Comparison of ENCODE assay signal across 8 cellular contexts in genomic region chr5:472076-472655, GRCh38. TPM values are rescaled to one million over a fixed set of nuclear protein-coding genes. Genes with fewer than 3 reads are reported as not detected.
DNase-seq lines count a peak whose midpoint lies in the region; ATAC-seq and TF ChIP-seq lines count a peak whose summit lies in the region.

No MANE protein-coding gene starts in this region.

- H3K27ac Mint-ChIP-seq in CD4-positive, alpha-beta T cell = peak overlapping the region; percentile 87
- H3K27ac Mint-ChIP-seq in activated T-cell treated with anti-CD3 and anti-CD28 coated beads, Interleukin-2, amount 50 U/mL, for 72 hours = peak overlapping the region; percentile 72

- peaks cover 15% of the 10 kb centered on the region for H3K36me3 ChIP-seq in left ventricle myocardium inferior
- peaks cover 0 to 5% (median under 1%) of the 10 kb centered on the region in 4 donors for H3K36me3 ChIP-seq in sigmoid colon

- intact Hi-C loops in CD4-positive, alpha-beta T cell (cut with DNase I, micrococcal nuclease) = loop anchor here (1.0 to 5.0 kb wide), 5 partner anchors 8 to 250 kb away; partner anchors contain the start of gene PDCD6 (in 1 of the 2)
- intact Hi-C loops in left ventricle myocardium inferior (cut with micrococcal nuclease) (no loop called here), sigmoid colon (cut with DNase I) (loop anchor here (1.0 to 10.0 kb wide), 2 partner anchors 29 to 143 kb away; partner anchors contain the start of genes CEP72 and EXOC3)

- peaks cover 43% of the 10 kb centered on the region for H3K4me1 ChIP-seq in left ventricle myocardium inferior
- H3K4me1 ChIP-seq in sigmoid colon = peaks cover 0 to 31% (median 23%) of the 10 kb centered on the region in 4 donors

- peak in 2 of 10 experiments; percentile 9 to 11 for DNase-seq in CD4-positive, alpha-beta T cell
- DNase-seq in activated T-cell treated with anti-CD3 and anti-CD28 coated beads, Interleukin-2, amount 50 U/mL, for 72 hours = peak in 1 of 2 donors; percentile 31
- DNase-seq in left ventricle myocardium inferior (peak; percentile 28), sigmoid colon (peak; percentile 74), AML-193 (lab: John Stamatoyannopoulos, UW) (no peak), amniotic stem cell (lab: John Stamatoyannopoulos, UW) (no peak)

- peak overlapping the region; percentile 74 for H3K27ac ChIP-seq in CD4-positive, alpha-beta T cell (ENCODE audit: low read depth, low read length)
- H3K27ac ChIP-seq in left ventricle myocardium inferior (replicated peaks) = peak overlapping the region; percentile 79
- peak overlapping the region; percentile 70 to 81 (median 76) for H3K27ac ChIP-seq in sigmoid colon

- no peaks in the 10 kb centered on the region for H3K9me3 Mint-ChIP-seq in CD4-positive, alpha-beta T cell
- H3K9me3 Mint-ChIP-seq in activated T-cell treated with anti-CD3 and anti-CD28 coated beads, Interleukin-2, amount 50 U/mL, for 72 hours = no peaks in the 10 kb centered on the region

- peaks cover 27% of the 10 kb centered on the region for H3K4me1 Mint-ChIP-seq in CD4-positive, alpha-beta T cell (ENCODE audit: low read depth)
- peaks cover 22% of the 10 kb centered on the region for H3K4me1 Mint-ChIP-seq in activated T-cell treated with anti-CD3 and anti-CD28 coated beads, Interleukin-2, amount 50 U/mL, for 72 hours (ENCODE audit: low read depth)

- H3K27me3 Mint-ChIP-seq in CD4-positive, alpha-beta T cell = peaks cover 13% of the 10 kb centered on the region
- H3K27me3 Mint-ChIP-seq in activated T-cell treated with anti-CD3 and anti-CD28 coated beads, Interleukin-2, amount 50 U/mL, for 72 hours (ENCODE audit: low read depth) = no peaks in the 10 kb centered on the region

- H3K9me3 ChIP-seq in CD4-positive, alpha-beta T cell (ENCODE audit: control insufficient read depth, low read length) = no peaks in the 10 kb centered on the region
- H3K9me3 ChIP-seq in left ventricle myocardium inferior (replicated peaks) (no peaks in the 10 kb centered on the region), sigmoid colon (no peaks in the 10 kb centered on the region)

- H3K4me3 Mint-ChIP-seq in CD4-positive, alpha-beta T cell = peak overlapping the region; percentile 87
- H3K4me3 Mint-ChIP-seq in activated T-cell treated with anti-CD3 and anti-CD28 coated beads, Interleukin-2, amount 50 U/mL, for 72 hours = peak overlapping the region; percentile 84 to 90

- TF ChIP-seq CTCF in CD4-positive, alpha-beta T cell (IDR thresholded peaks at IDR 0.05) = no peak
- no peak for TF ChIP-seq CTCF in left ventricle myocardium inferior (IDR thresholded peaks at IDR 0.05; ENCODE audit: borderline replicate concordance)
- TF ChIP-seq CTCF in sigmoid colon (IDR thresholded peaks at IDR 0.05) = no peak

- peak overlapping the region; percentile 99 for H3K4me3 ChIP-seq in left ventricle myocardium inferior
- peak overlapping the region; percentile 47 to 99 (median 88) for H3K4me3 ChIP-seq in sigmoid colon

- POLR2A ChIA-PET in CD4-positive, alpha-beta T cell (lab: Charles Lee) = interaction anchor here (0.6 to 3.2 kb wide), 8 partner anchors 8 to 140 kb away, joined by 3 to 22 read pairs (median 4); partner anchors contain the start of genes CEP72 and EXOC3

- CTCF ChIA-PET in CD4-positive, alpha-beta T cell (lab: Charles Lee) = interaction anchor here (1.2 kb wide), 1 partner anchor 25 kb away, joined by 4 read pairs; no protein-coding TSS in a partner anchor

- no peak for TF ChIP-seq POLR2A in sigmoid colon (IDR thresholded peaks at IDR 0.05)

- H3K36me3 Mint-ChIP-seq in CD4-positive, alpha-beta T cell (ENCODE audit: low read depth) = peaks cover 16% of the 10 kb centered on the region
- H3K36me3 Mint-ChIP-seq in activated T-cell treated with anti-CD3 and anti-CD28 coated beads, Interleukin-2, amount 50 U/mL, for 72 hours (ENCODE audit: insufficient read depth in 2 of 2) = peaks cover 2 to 8% of the 10 kb centered on the region in 2 donors

- H3K27me3 ChIP-seq in CD4-positive, alpha-beta T cell (ENCODE audit: control insufficient read depth, insufficient read depth, low read length) = peaks cover 12% of the 10 kb centered on the region
- peaks cover 25% of the 10 kb centered on the region for H3K27me3 ChIP-seq in left ventricle myocardium inferior (ENCODE audit: low read depth)
- peaks cover 19 to 25% (median 23%) of the 10 kb centered on the region in 3 donors for H3K27me3 ChIP-seq in sigmoid colon

- 5 to 17% methylated on average over 30 of the region's 30 CpGs for WGBS in sigmoid colon, 2 donors

- peak; percentile 1 for ATAC-seq in CD4-positive, alpha-beta T cell (ENCODE audit: poor library complexity)
- ATAC-seq in GM19438 (IDR thresholded peaks at IDR 0.05; ENCODE audit: low read depth, unreplicated experiment) (peak; percentile 18), HG03520 (IDR thresholded peaks at IDR 0.05; ENCODE audit: unreplicated experiment) (peak; percentile 11)
- peak; percentile 10 to 28 for ATAC-seq in activated T-cell treated with anti-CD3 and anti-CD28 coated beads, Interleukin-2, amount 50 U/mL, for 72 hours (replicated peaks in 1 of 2)

- TF ChIP-seq EP300 in sigmoid colon (IDR thresholded peaks at IDR 0.05) = no peak

RNA-seq across cellular contexts. Expression of gene EXOC3, which starts 29.2 kb away (rescaled TPM):
- 10 to 100 TPM; 82.4 to 84.1 TPM for total RNA-seq in CD4-positive, alpha-beta T cell
- total RNA-seq in activated T-cell treated with anti-CD3 and anti-CD28 coated beads, Interleukin-2, amount 50 U/mL, for 72 hours = 10 to 100 TPM; 60.1 to 78.2 TPM
- total RNA-seq in left ventricle myocardium inferior (46.2 TPM), sigmoid colon (10 to 100 TPM; 45.7 to 68.7 (median 48.5) TPM)
- polyA plus RNA-seq in sigmoid colon = 10 to 100 TPM; 18.6 to 60.9 (median 36.1) TPM

RNA-seq across cellular contexts. Expression of gene SLC9A3, which starts 52.1 kb away (rescaled TPM):
- 1 to 10 TPM; 2.3 to 2.5 TPM for total RNA-seq in CD4-positive, alpha-beta T cell
- 1 to 10 TPM; 1.3 to 1.8 TPM for total RNA-seq in activated T-cell treated with anti-CD3 and anti-CD28 coated beads, Interleukin-2, amount 50 U/mL, for 72 hours
- total RNA-seq in left ventricle myocardium inferior (0.91 TPM), sigmoid colon (1 to 10 TPM in 3 of 4 donors, under 1 TPM in 1; 0.83 to 2.5 (median 2.4) TPM)
- 10 to 100 TPM; 12.0 to 51.3 (median 19.9) TPM for polyA plus RNA-seq in sigmoid colon

Comparison
In these comparisons a context has a peak if more than half of its experiments do, and no peak if none do; other contexts are left out.
1. DNase-seq: peak in left ventricle myocardium inferior (single experiment) and sigmoid colon (single experiment); none in AML-193 (0 of 2) and amniotic stem cell (single experiment).
2. Peak in every context shown above with its lines, with median percentiles within 50 percentile points of each other: ATAC-seq and H3K27ac ChIP-seq.